29 cellular contexts compared by ENCODE assay signal in genomic region chr20:58797371-58798050, GRCh38. TPM values are rescaled to one million over a fixed set of nuclear protein-coding genes. Genes with fewer than 3 reads are reported as not detected.
DNase-seq lines count a peak whose midpoint lies in the region; ATAC-seq, FAIRE-seq and TF ChIP-seq lines count a peak whose summit lies in the region.
"Had no signal": no experiment of that assay in that cellular context is flagged by ENCODE, and none has a peak within 500 bp of the region (broad histone marks: within the 10 kb centered on the region; RNA-seq: fewer than 3 reads in every experiment).

No MANE protein-coding gene starts in this region.

- no peak overlapping the region for H2BK15ac ChIP-seq in neuronal stem cell (ENCODE audit: low read length)

- peak; percentile 43 for DNase-seq in GM23248
- DNase-seq in HTR-8/SVneo (ENCODE audit: insufficient read length, low spot score), result no peak
- DNase-seq in foreskin keratinocyte, result no peak
- DNase-seq in neuronal stem cell (ENCODE audit: low spot score), result no peak
- DNase-seq: AML-193; CD4-positive, alpha-beta T cell; COR-L47; DMS79; EL; GF-D8; KBM-7; MV-4-11; NCI-H1105; NCI-H1436 treated with DMSO at 0.1 percent for 48 hours; NCI-H187 treated with DMSO at 0.1 percent for 48 hours; NCI-H2171 treated with DMSO at 0.1 percent for 48 hours; NCI-H345; NCI-H510A treated with DMSO at 0.1 percent for 48 hours; NCI-H748 treated with DMSO at 0.1 percent for 48 hours; NK-92 treated with Interleukin-12 subunit alpha and Interleukin-12 subunit beta, amount 100 ng/mL, for 24 hours; PC-9; Right ventricle myocardium superior had no signal

- no peaks in the 10 kb centered on the region for H3K79me1 ChIP-seq in neuronal stem cell (ENCODE audit: low read depth, low read length)

- no peak overlapping the region for H3K4ac ChIP-seq in neuronal stem cell (ENCODE audit: low read length)

- no peak overlapping the region for H3K27ac ChIP-seq in GM23248
- no peak overlapping the region for H3K27ac ChIP-seq in foreskin keratinocyte
- no peak overlapping the region for H3K27ac ChIP-seq in neuronal stem cell (replicated peaks; ENCODE audit: low read length)
- H3K27ac ChIP-seq: A549; BLaER1 treated with 17β-estradiol and CSF1 and Interleukin-3, amounts not matched to agents 10 nM and 100 nM; PC-9 had no signal

- peak; percentile 87 for FAIRE-seq in HTR-8/SVneo (lab: Jason Lieb, UNC)
- FAIRE-seq: A549, GM12891 had no signal

- H4K20me1 ChIP-seq in GM23248 (ENCODE audit: insufficient read depth), result no peaks in the 10 kb centered on the region

- H3K27me3 ChIP-seq in GM23248 (replicated peaks; ENCODE audit: insufficient read depth) (peaks cover 34% of the 10 kb centered on the region), foreskin keratinocyte (peaks cover 10% of the 10 kb centered on the region), neuronal stem cell (ENCODE audit: control insufficient read depth in 3 of 3, insufficient read depth in 3 of 3, low read depth in 1 of 3, low read length in 3 of 3) (peaks cover 0 to 36% (median 0%) of the 10 kb centered on the region in 3 experiments)

- peak overlapping the region; percentile 44 for H3K18ac ChIP-seq in neuronal stem cell (ENCODE audit: low read length)

- H3K14ac ChIP-seq in neuronal stem cell (ENCODE audit: low read length), result no peak overlapping the region

- H3K9me3 ChIP-seq in GM23248 (ENCODE audit: low read depth) (no peaks in the 10 kb centered on the region), neuronal stem cell (replicated peaks in 1 of 2; ENCODE audit: control insufficient read depth in 2 of 2, insufficient read depth in 1 of 2, low read depth in 1 of 2, low read length in 2 of 2) (no peaks in the 10 kb centered on the region)
- H3K9me3 ChIP-seq: A549; BLaER1 treated with 17β-estradiol and CSF1 and Interleukin-3, amounts not matched to agents 10 nM and 100 nM had no signal

- no peak overlapping the region for H4K8ac ChIP-seq in neuronal stem cell (ENCODE audit: low read depth, low read length)

- H2AFZ ChIP-seq in GM23248 (no peak overlapping the region), neuronal stem cell (ENCODE audit: low read length) (peak overlapping the region; percentile 20)
- H2AFZ ChIP-seq: PC-9 had no signal

- H3K36me3 ChIP-seq in GM23248 (ENCODE audit: low read depth), result no peaks in the 10 kb centered on the region
- no peaks in the 10 kb centered on the region for H3K36me3 ChIP-seq in neuronal stem cell (replicated peaks in 1 of 2; ENCODE audit: control insufficient read depth in 2 of 2, insufficient read depth in 2 of 2, low read length in 2 of 2)
- H3K36me3 ChIP-seq: BLaER1 treated with 17β-estradiol and CSF1 and Interleukin-3, amounts not matched to agents 10 nM and 100 nM had no signal

- no peaks in the 10 kb centered on the region for H3F3A ChIP-seq in GM23248 (ENCODE audit: insufficient read depth)

- peak overlapping the region; percentile 16 for H2AK5ac ChIP-seq in neuronal stem cell (ENCODE audit: low read depth, low read length)

- WGBS in GM23248 (ENCODE audit: low coverage in 1 of 2, low lambda C conversion rate in 2 of 2, missing lambda C conversion rate in 2 of 2), 2 experiments, result 35 to 40% methylated on average over 17 of the region's 17 CpGs
- WGBS in neuronal stem cell (ENCODE audit: extremely low coverage in 2 of 2, insufficient read length in 2 of 2, insufficient replicate concordance in 1 of 2), 2 donors, result no CpG with 5 or more reads among the region's 17 CpGs

- no peak overlapping the region for H3K23ac ChIP-seq in neuronal stem cell (ENCODE audit: low read depth, low read length, poor library complexity)

- H2BK5ac ChIP-seq in neuronal stem cell (ENCODE audit: low read length), result no peak overlapping the region

- H3K9ac ChIP-seq in GM23248 (no peak overlapping the region), neuronal stem cell (ENCODE audit: low read depth, low read length, poor library complexity) (no peak overlapping the region)
- H3K9ac ChIP-seq: BLaER1 treated with 17β-estradiol and CSF1 and Interleukin-3, amounts not matched to agents 10 nM and 100 nM had no signal

- no peaks in the 10 kb centered on the region for H3K9me2 ChIP-seq in GM23248 (ENCODE audit: insufficient read depth)

- H3K79me2 ChIP-seq in GM23248 (ENCODE audit: insufficient read depth), result no peaks in the 10 kb centered on the region

- TF ChIP-seq CTCF in foreskin keratinocyte (conservative IDR thresholded peaks at IDR 0.05), result no peak

- no peaks in the 10 kb centered on the region for H3K4me1 ChIP-seq in GM23248 (ENCODE audit: insufficient read depth)
- no peaks in the 10 kb centered on the region for H3K4me1 ChIP-seq in foreskin keratinocyte
- peaks cover 0 to 12% of the 10 kb centered on the region in 2 donors for H3K4me1 ChIP-seq in neuronal stem cell (ENCODE audit: control insufficient read depth in 2 of 2, insufficient read depth in 1 of 2, low read depth in 1 of 2, low read length in 2 of 2)
- H3K4me1 ChIP-seq: A549 had no signal

- H3K4me3 ChIP-seq in GM23248 (no peak overlapping the region), neuronal stem cell (ENCODE audit: low read length in 2 of 2) (no peak overlapping the region)
- H3K4me3 ChIP-seq: A549; BLaER1 treated with 17β-estradiol and CSF1 and Interleukin-3, amounts not matched to agents 10 nM and 100 nM; PC-9 had no signal

- ATAC-seq in foreskin keratinocyte, result peak; percentile 11
- ATAC-seq in HG02885 (IDR thresholded peaks at IDR 0.05; ENCODE audit: poor library complexity, unreplicated experiment), result no peak
- no peak for ATAC-seq in GM21529 (IDR thresholded peaks at IDR 0.05; ENCODE audit: unreplicated experiment)
- ATAC-seq in HG02938 (IDR thresholded peaks at IDR 0.05; ENCODE audit: unreplicated experiment), result no peak
- ATAC-seq: A549 had no signal

- no peak overlapping the region for H2BK120ac ChIP-seq in neuronal stem cell (ENCODE audit: low read depth, low read length)

- H3K4me2 ChIP-seq in GM23248 (ENCODE audit: unreplicated experiment), result no peak overlapping the region
- no peak overlapping the region for H3K4me2 ChIP-seq in neuronal stem cell (ENCODE audit: insufficient read depth, low read length, poor library complexity, severe bottlenecking)
- H3K4me2 ChIP-seq: A549; BLaER1 treated with 17β-estradiol and CSF1 and Interleukin-3, amounts not matched to agents 10 nM and 100 nM; PC-9 had no signal

- no peak overlapping the region for H2BK12ac ChIP-seq in neuronal stem cell (ENCODE audit: low read length)

- no peak overlapping the region for H4K91ac ChIP-seq in neuronal stem cell (ENCODE audit: low read depth, low read length, poor library complexity)

- in situ Hi-C loops in GM23248 (cut with MboI), result no loop called here

RNA-seq across cellular contexts. Expression of gene GNAS-AS1, which starts 53.2 kb away (rescaled TPM):
- total RNA-seq in GM23248 (2014; rRNA removed; shearing (Covaris generic)), result 0.25 and 0.97 TPM in 2 replicates
- polyA plus RNA-seq in GM23248 (2016; fragmentation: Nextera tagmentation; extraction: Ambion mirVana) (0.77 and 1.0 TPM in 2 replicates), foreskin keratinocyte (0.16 and 0.39 TPM in 2 replicates)
- total RNA-seq in foreskin keratinocyte, result 0.27 and 0.63 TPM in 2 replicates
- polyA plus RNA-seq in neuronal stem cell (2013, experiment 1 of 2), result 1.7 TPM
- 1.9 TPM for polyA plus RNA-seq in neuronal stem cell (2013, experiment 2 of 2)
- total RNA-seq: CD4-positive, alpha-beta T cell; HT-29 had no signal
- polyA plus RNA-seq: A549 had no signal

RNA-seq across cellular contexts. Expression of gene GNAS, which starts 55.0 kb away (rescaled TPM):
- 804 and 904 TPM in 2 replicates for total RNA-seq in GM23248 (2014; rRNA removed; shearing (Covaris generic))
- 421 and 424 TPM in 2 replicates for polyA plus RNA-seq in GM23248 (2016; fragmentation: Nextera tagmentation; extraction: Ambion mirVana)
- total RNA-seq in foreskin keratinocyte, result 697 and 702 TPM in 2 replicates
- 862 and 881 TPM in 2 replicates for polyA plus RNA-seq in foreskin keratinocyte
- polyA plus RNA-seq in neuronal stem cell (2013, experiment 1 of 2), result 1,720 TPM
- polyA plus RNA-seq in neuronal stem cell (2013, experiment 2 of 2), result 1,692 TPM
